Comparison of ENCODE assay signal across 30 cellular contexts in genomic region chr2:237162959-237163358, GRCh38.
"Had no signal": no experiment of that assay in that cellular context is flagged by ENCODE, and none has a peak within 500 bp of the region (broad histone marks: within the 10 kb centered on the region; RNA-seq: fewer than 3 reads in every experiment).

No MANE protein-coding gene starts in this region.

- H3K27ac Mint-ChIP-seq: activated naive CD4-positive, alpha-beta T cell treated with anti-CD3 and anti-CD28 coated beads, Interleukin-2, amount 50 U/mL, for 24 hours; activated naive CD8-positive, alpha-beta T cell treated with anti-CD3 and anti-CD28 coated beads, Interleukin-2, amount 50 U/mL, for 24 hours; activated T-helper 17 cell treated with anti-CD3 and anti-CD28 coated beads, Interleukin-2, amount 50 U/mL, for 72 hours; dendritic cell treated with granulocyte-macrophage colony-stimulating factor and Interleukin-4, amounts not matched to agents 40 ng/mL and 50 ng/mL, for 4 days; nephron progenitor cell; stimulated activated naive B cell treated with anti-CD40 and anti-IgM and Interleukin-4, amounts not matched to agents 10 μg/mL and 1 μg/mL and 100 μg/mL, for 72 hours; T-cell; T-helper 2 cell treated with Interferon-gamma antibody and Interleukin-4, amounts not matched to agents 5 μg/mL and 100 μg/mL, for 36 hours had no signal

- H3K4me1 Mint-ChIP-seq: activated T-helper 17 cell treated with anti-CD3 and anti-CD28 coated beads, Interleukin-2, amount 50 U/mL, for 72 hours had no signal

- H3K4me3 ChIP-seq: breast epithelium, esophagus squamous epithelium, lung, pancreas, psoas muscle, suprapubic skin, transverse colon had no signal

- H3K27me3 Mint-ChIP-seq: activated naive CD4-positive, alpha-beta T cell treated with anti-CD3 and anti-CD28 coated beads, Interleukin-2, amount 50 U/mL, for 24 hours had no signal

- FAIRE-seq: pancreas had no signal

- H3K4me3 Mint-ChIP-seq: activated naive CD4-positive, alpha-beta T cell treated with anti-CD3 and anti-CD28 coated beads, Interleukin-2, amount 50 U/mL, for 24 hours; activated naive CD8-positive, alpha-beta T cell treated with anti-CD3 and anti-CD28 coated beads, Interleukin-2, amount 50 U/mL, for 24 hours; activated T-cell treated with anti-CD3 and anti-CD28 coated beads, Interleukin-2, amount 50 U/mL, for 4 hours; activated T-helper 17 cell treated with anti-CD3 and anti-CD28 coated beads, Interleukin-2, amount 50 U/mL, for 72 hours; dendritic cell treated with granulocyte-macrophage colony-stimulating factor and Interleukin-4, amounts not matched to agents 40 ng/mL and 50 ng/mL, for 4 days; nephron progenitor cell; stimulated activated naive B cell treated with anti-CD40 and anti-IgM and Interleukin-4, amounts not matched to agents 10 μg/mL and 1 μg/mL and 100 μg/mL, for 72 hours; T-cell; T-helper 2 cell treated with Interferon-gamma antibody and Interleukin-4, amounts not matched to agents 5 μg/mL and 100 μg/mL, for 36 hours had no signal

- H3K36me3 ChIP-seq: breast epithelium, esophagus squamous epithelium, neutrophil, pancreas, suprapubic skin, transverse colon had no signal

- H3K36me3 Mint-ChIP-seq: activated naive CD4-positive, alpha-beta T cell treated with anti-CD3 and anti-CD28 coated beads, Interleukin-2, amount 50 U/mL, for 24 hours; naive B cell; stimulated activated naive B cell treated with anti-CD40 and anti-IgM and Interleukin-4, amounts not matched to agents 10 μg/mL and 1 μg/mL and 100 μg/mL, for 72 hours; T-cell had no signal

- H3K9me3 ChIP-seq: breast epithelium, esophagus squamous epithelium, neutrophil, pancreas, psoas muscle, suprapubic skin had no signal

- H3K27ac ChIP-seq: epithelial cell of prostate, neutrophil, pancreas, psoas muscle had no signal

- H3K4me1 ChIP-seq: breast epithelium, pancreas had no signal

- H3K27me3 ChIP-seq: breast epithelium, esophagus squamous epithelium, pancreas, suprapubic skin, transverse colon had no signal

- DNase-seq: activated CD4-positive, alpha-beta T cell treated with anti-CD3 and anti-CD28 coated beads for 4 hours; activated CD4-positive, alpha-beta T cell treated with anti-CD3 and anti-CD28 coated beads, Interleukin-2, amount 50 U/mL, for 48 hours; activated CD4-positive, CD25-positive, alpha-beta regulatory T cell; activated CD8-positive, alpha-beta memory T cell treated with anti-CD3 and anti-CD28 coated beads, Interleukin-2, amount 50 U/mL, for 48 hours; activated gamma-delta T cell treated with Interleukin-2 at 50 U/mL for 16 hours; activated naive CD8-positive, alpha-beta T cell treated with anti-CD3 and anti-CD28 coated beads, Interleukin-2, amount 50 U/mL, for 24 hours; activated T-cell treated with anti-CD3 and anti-CD28 coated beads, Interleukin-2, amount 50 U/mL, for 4 hours; amygdala; central memory CD4-positive, alpha-beta T cell; esophagus squamous epithelium; foreskin melanocyte; kidney glomerular epithelial cell; naive B cell; nephron progenitor cell; pancreas; psoas muscle; stimulated activated CD4-positive, alpha-beta T cell treated with anti-CD3 and anti-CD28 coated beads, Interleukin-15, amount 100 ng/mL, for 24 hours; stimulated activated CD4-positive, alpha-beta T cell treated with anti-CD3 and anti-CD28 coated beads, Interleukin-2, amount 100 ng/mL, for 24 hours; stimulated activated naive B cell treated with anti-CD40 and anti-IgM and Interleukin-4, amounts not matched to agents 10 μg/mL and 1 μg/mL and 100 μg/mL, for 72 hours; T-cell; transverse colon had no signal

- H3K9me3 Mint-ChIP-seq: activated naive CD4-positive, alpha-beta T cell treated with anti-CD3 and anti-CD28 coated beads, Interleukin-2, amount 50 U/mL, for 24 hours; activated T-helper 17 cell treated with anti-CD3 and anti-CD28 coated beads, Interleukin-2, amount 50 U/mL, for 72 hours; dendritic cell treated with granulocyte-macrophage colony-stimulating factor and Interleukin-4, amounts not matched to agents 40 ng/mL and 50 ng/mL, for 4 days had no signal
